ENCODE assay signal across 9 cellular contexts in genomic region chr12:53849113-53849512, GRCh38.
"Had no signal": no experiment of that assay in that cellular context is flagged by ENCODE, and none has a peak within 500 bp of the region (broad histone marks: within the 10 kb centered on the region; RNA-seq: fewer than 3 reads in every experiment).

No MANE protein-coding gene starts in this region.

- H3K27ac ChIP-seq: GM23248 had no signal

- H3K4me3 ChIP-seq: GM23248, GM23338, HAP-1 had no signal

- ATAC-seq: GM23338, HCT116 had no signal

- H3K9me3 ChIP-seq: HAP-1 had no signal

- H3K36me3 ChIP-seq: HAP-1 had no signal

- DNase-seq: GM23248, GOT3, H7, H9, HCEC 1CT, HFFc6 had no signal
